1 cellular context compared by ENCODE assay signal in the genomic region with DNA sequence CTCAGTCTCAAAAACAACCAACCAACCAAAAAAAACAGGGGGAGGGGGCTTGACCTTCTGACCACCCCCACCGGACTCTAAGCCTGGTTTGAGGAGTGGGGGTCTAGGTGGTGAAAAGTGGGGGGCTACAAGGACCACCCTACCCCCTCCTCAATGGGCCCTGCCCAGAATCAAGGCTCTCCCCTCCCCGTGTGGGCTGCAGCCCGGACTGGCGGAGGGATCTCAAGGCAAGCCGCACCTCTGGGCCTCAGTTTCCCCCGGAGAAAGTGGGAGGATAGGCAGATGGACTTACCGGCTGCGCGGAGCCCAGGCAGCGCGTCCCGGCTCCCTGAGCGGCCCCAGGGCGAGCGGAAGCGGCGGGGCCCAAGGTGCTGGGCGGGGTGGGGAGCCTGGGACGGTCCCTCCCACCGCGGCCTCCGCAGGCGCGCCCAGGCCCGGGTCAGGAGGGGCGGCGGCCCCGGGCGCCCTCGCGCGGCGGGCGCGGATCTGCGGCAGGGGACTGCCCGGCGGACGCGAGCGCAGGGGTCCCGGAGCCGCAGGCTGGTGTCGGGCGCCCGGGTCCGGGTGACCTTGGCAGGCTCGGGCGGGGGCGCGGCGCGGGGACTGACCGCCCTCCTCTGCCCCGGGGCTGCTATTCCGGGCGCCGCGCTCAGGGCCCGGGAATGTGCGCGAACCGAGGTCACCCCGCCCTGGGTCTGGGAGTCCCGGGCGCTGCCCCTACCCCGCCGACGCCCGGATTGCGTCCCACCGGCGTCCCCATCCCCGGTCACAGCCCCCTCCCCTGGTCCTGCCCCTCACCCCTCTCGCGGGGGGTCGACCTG.
TF ChIP-seq lines count a peak whose summit lies in the region.

A gene with protein sequence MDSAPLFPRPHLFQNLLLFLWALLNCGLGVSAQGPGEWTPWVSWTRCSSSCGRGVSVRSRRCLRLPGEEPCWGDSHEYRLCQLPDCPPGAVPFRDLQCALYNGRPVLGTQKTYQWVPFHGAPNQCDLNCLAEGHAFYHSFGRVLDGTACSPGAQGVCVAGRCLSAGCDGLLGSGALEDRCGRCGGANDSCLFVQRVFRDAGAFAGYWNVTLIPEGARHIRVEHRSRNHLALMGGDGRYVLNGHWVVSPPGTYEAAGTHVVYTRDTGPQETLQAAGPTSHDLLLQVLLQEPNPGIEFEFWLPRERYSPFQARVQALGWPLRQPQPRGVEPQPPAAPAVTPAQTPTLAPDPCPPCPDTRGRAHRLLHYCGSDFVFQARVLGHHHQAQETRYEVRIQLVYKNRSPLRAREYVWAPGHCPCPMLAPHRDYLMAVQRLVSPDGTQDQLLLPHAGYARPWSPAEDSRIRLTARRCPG (minus strand): TSS at position 349 of the 821 bp plus-strand sequence. CDS start 2,076 bp downstream, outside the sequence.

TF ChIP-seq in K562, 482 proteins besides CTCF, POLR2A, EP300 and RAD21 (continued from another document and continues in another):
- TF ChIP-seq, protein P1, sequence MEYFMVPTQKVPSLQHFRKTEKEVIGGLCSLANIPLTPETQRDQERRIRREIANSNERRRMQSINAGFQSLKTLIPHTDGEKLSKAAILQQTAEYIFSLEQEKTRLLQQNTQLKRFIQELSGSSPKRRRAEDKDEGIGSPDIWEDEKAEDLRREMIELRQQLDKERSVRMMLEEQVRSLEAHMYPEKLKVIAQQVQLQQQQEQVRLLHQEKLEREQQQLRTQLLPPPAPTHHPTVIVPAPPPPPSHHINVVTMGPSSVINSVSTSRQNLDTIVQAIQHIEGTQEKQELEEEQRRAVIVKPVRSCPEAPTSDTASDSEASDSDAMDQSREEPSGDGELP (CRISPR knock-in tag; IDR thresholded peaks at IDR 0.05; ENCODE audit: borderline replicate concordance), result peak; percentile 60
- TF ChIP-seq RBBP5 (IDR thresholded peaks at IDR 0.05; ENCODE audit: borderline replicate concordance, insufficient read depth, low read length, poor library complexity, severe bottlenecking), result peak; percentile 45
- TF ChIP-seq RB1 (IDR thresholded peaks at IDR 0.05; ENCODE audit: low read depth), result peak; percentile 92; the same call in 1 of the 2 replicates
- TF ChIP-seq PML (IDR thresholded peaks at IDR 0.05; ENCODE audit: low read length), result peak; percentile 36; the same call in 1 of the 2 replicates
- peak; percentile 53; the same call in 1 of the 2 replicates for TF ChIP-seq KLF1 (tag; IDR thresholded peaks at IDR 0.05)
- TF ChIP-seq, protein P2, sequence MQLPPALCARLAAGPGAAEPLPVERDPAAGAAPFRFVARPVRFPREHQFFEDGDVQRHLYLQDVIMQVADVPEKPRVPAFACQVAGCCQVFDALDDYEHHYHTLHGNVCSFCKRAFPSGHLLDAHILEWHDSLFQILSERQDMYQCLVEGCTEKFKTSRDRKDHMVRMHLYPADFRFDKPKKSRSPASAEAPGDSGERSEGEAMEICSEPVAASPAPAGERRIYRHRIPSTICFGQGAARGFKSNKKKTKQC (CRISPR knock-in tag; IDR thresholded peaks at IDR 0.05), result no peak
- TF ChIP-seq, protein P3, sequence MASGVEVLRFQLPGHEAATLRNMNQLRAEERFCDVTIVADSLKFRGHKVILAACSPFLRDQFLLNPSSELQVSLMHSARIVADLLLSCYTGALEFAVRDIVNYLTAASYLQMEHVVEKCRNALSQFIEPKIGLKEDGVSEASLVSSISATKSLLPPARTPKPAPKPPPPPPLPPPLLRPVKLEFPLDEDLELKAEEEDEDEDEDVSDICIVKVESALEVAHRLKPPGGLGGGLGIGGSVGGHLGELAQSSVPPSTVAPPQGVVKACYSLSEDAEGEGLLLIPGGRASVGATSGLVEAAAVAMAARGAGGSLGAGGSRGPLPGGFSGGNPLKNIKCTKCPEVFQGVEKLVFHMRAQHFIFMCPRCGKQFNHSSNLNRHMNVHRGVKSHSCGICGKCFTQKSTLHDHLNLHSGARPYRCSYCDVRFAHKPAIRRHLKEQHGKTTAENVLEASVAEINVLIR (CRISPR knock-in tag; IDR thresholded peaks at IDR 0.05), result no peak
- TF ChIP-seq PTBP1 (IDR thresholded peaks at IDR 0.05; ENCODE audit: low read depth, low read length), result 0 out of 2 replicates have a peak, but pooled peaks have one; percentile 80
- TF ChIP-seq HNRNPL (IDR thresholded peaks at IDR 0.05; ENCODE audit: low read depth, low read length), result peak; percentile 81; the same call in 1 of the 2 replicates
- 0 out of 2 replicates have a peak, but pooled peaks have one; percentile 30 for TF ChIP-seq SOX6 (IDR thresholded peaks at IDR 0.05)
- TF ChIP-seq CBX3 (IDR thresholded peaks at IDR 0.05; ENCODE audit: borderline replicate concordance in 1 of 2, low read length in 2 of 2), result 0 out of 3 replicates have a peak, but pooled peaks of 1 of the 2 experiments have one; percentile 59
- TF ChIP-seq, protein P4, sequence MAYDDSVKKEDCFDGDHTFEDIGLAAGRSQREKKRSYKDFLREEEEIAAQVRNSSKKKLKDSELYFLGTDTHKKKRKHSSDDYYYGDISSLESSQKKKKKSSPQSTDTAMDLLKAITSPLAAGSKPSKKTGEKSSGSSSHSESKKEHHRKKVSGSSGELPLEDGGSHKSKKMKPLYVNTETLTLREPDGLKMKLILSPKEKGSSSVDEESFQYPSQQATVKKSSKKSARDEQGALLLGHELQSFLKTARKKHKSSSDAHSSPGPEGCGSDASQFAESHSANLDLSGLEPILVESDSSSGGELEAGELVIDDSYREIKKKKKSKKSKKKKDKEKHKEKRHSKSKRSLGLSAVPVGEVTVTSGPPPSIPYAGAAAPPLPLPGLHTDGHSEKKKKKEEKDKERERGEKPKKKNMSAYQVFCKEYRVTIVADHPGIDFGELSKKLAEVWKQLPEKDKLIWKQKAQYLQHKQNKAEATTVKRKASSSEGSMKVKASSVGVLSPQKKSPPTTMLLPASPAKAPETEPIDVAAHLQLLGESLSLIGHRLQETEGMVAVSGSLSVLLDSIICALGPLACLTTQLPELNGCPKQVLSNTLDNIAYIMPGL (CRISPR knock-in tag; IDR thresholded peaks at IDR 0.05), result peak; percentile 51; the same call in 1 of the 2 replicates
- 0 out of 2 replicates have a peak, but pooled peaks have one; percentile 16 for TF ChIP-seq ZSCAN32 (CRISPR knock-in tag; IDR thresholded peaks at IDR 0.05)
- 0 out of 2 replicates have a peak, but pooled peaks have one; percentile 12 for TF ChIP-seq PHF21A (IDR thresholded peaks at IDR 0.05; ENCODE audit: borderline replicate concordance, low read depth)
- TF ChIP-seq NBN (IDR thresholded peaks at IDR 0.05; ENCODE audit: low read depth), result peak; percentile 63; the same call in 1 of the 2 replicates
- TF ChIP-seq POLR3G (IDR thresholded peaks at IDR 0.05; ENCODE audit: extremely low read depth, insufficient read length, insufficient replicate concordance), result no peak
- peak; percentile 41; the same call in 1 of the 2 replicates for TF ChIP-seq ZNF24 (IDR thresholded peaks at IDR 0.05)
- TF ChIP-seq DMBX1 (CRISPR knock-in tag; IDR thresholded peaks at IDR 0.05; ENCODE audit: borderline replicate concordance), result peak; percentile 10; the same call in 1 of the 2 replicates
- peak; percentile 57 for TF ChIP-seq CHD1 (IDR thresholded peaks at IDR 0.05; ENCODE audit: low read length)
- TF ChIP-seq, protein P5, sequence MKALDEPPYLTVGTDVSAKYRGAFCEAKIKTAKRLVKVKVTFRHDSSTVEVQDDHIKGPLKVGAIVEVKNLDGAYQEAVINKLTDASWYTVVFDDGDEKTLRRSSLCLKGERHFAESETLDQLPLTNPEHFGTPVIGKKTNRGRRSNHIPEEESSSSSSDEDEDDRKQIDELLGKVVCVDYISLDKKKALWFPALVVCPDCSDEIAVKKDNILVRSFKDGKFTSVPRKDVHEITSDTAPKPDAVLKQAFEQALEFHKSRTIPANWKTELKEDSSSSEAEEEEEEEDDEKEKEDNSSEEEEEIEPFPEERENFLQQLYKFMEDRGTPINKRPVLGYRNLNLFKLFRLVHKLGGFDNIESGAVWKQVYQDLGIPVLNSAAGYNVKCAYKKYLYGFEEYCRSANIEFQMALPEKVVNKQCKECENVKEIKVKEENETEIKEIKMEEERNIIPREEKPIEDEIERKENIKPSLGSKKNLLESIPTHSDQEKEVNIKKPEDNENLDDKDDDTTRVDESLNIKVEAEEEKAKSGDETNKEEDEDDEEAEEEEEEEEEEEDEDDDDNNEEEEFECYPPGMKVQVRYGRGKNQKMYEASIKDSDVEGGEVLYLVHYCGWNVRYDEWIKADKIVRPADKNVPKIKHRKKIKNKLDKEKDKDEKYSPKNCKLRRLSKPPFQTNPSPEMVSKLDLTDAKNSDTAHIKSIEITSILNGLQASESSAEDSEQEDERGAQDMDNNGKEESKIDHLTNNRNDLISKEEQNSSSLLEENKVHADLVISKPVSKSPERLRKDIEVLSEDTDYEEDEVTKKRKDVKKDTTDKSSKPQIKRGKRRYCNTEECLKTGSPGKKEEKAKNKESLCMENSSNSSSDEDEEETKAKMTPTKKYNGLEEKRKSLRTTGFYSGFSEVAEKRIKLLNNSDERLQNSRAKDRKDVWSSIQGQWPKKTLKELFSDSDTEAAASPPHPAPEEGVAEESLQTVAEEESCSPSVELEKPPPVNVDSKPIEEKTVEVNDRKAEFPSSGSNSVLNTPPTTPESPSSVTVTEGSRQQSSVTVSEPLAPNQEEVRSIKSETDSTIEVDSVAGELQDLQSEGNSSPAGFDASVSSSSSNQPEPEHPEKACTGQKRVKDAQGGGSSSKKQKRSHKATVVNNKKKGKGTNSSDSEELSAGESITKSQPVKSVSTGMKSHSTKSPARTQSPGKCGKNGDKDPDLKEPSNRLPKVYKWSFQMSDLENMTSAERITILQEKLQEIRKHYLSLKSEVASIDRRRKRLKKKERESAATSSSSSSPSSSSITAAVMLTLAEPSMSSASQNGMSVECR (CRISPR knock-in tag; IDR thresholded peaks at IDR 0.05), result peak; percentile 70; the same call in 1 of the 2 replicates
- peak; percentile 95 for TF ChIP-seq HDAC2 (IDR thresholded peaks at IDR 0.05)
- TF ChIP-seq CHD4 (IDR thresholded peaks at IDR 0.05; ENCODE audit: insufficient read depth, insufficient replicate concordance, low read depth, low read length, poor library complexity, severe bottlenecking), result peak; percentile 94
- TF ChIP-seq, protein P6, sequence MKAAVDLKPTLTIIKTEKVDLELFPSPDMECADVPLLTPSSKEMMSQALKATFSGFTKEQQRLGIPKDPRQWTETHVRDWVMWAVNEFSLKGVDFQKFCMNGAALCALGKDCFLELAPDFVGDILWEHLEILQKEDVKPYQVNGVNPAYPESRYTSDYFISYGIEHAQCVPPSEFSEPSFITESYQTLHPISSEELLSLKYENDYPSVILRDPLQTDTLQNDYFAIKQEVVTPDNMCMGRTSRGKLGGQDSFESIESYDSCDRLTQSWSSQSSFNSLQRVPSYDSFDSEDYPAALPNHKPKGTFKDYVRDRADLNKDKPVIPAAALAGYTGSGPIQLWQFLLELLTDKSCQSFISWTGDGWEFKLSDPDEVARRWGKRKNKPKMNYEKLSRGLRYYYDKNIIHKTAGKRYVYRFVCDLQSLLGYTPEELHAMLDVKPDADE (conservative IDR thresholded peaks at IDR 0.05; ENCODE audit: control insufficient read depth, low read depth, low read length), result peak; percentile 58; the same call in 1 of the 2 replicates
- TF ChIP-seq SMAD4 (CRISPR knock-in tag; conservative IDR thresholded peaks at IDR 0.05), result peak; percentile 85
- no peak for TF ChIP-seq ZNF324 (CRISPR knock-in tag; IDR thresholded peaks at IDR 0.05)
- peak in 1 of 2 experiments; percentile 95; a peak in 2 of 4 replicates for TF ChIP-seq NONO (IDR thresholded peaks at IDR 0.05; ENCODE audit: low read depth in 2 of 2, low read length in 1 of 2)
- TF ChIP-seq, protein P7, sequence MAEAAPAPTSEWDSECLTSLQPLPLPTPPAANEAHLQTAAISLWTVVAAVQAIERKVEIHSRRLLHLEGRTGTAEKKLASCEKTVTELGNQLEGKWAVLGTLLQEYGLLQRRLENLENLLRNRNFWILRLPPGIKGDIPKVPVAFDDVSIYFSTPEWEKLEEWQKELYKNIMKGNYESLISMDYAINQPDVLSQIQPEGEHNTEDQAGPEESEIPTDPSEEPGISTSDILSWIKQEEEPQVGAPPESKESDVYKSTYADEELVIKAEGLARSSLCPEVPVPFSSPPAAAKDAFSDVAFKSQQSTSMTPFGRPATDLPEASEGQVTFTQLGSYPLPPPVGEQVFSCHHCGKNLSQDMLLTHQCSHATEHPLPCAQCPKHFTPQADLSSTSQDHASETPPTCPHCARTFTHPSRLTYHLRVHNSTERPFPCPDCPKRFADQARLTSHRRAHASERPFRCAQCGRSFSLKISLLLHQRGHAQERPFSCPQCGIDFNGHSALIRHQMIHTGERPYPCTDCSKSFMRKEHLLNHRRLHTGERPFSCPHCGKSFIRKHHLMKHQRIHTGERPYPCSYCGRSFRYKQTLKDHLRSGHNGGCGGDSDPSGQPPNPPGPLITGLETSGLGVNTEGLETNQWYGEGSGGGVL (CRISPR knock-in tag; IDR thresholded peaks at IDR 0.05), result no peak
- TF ChIP-seq RFX1 (IDR thresholded peaks at IDR 0.05), result no peak
- no peak for TF ChIP-seq IRF2 (CRISPR knock-in tag; IDR thresholded peaks at IDR 0.05)
- TF ChIP-seq SUPT5H (IDR thresholded peaks at IDR 0.05), result peak; percentile 73
- TF ChIP-seq, protein P8, sequence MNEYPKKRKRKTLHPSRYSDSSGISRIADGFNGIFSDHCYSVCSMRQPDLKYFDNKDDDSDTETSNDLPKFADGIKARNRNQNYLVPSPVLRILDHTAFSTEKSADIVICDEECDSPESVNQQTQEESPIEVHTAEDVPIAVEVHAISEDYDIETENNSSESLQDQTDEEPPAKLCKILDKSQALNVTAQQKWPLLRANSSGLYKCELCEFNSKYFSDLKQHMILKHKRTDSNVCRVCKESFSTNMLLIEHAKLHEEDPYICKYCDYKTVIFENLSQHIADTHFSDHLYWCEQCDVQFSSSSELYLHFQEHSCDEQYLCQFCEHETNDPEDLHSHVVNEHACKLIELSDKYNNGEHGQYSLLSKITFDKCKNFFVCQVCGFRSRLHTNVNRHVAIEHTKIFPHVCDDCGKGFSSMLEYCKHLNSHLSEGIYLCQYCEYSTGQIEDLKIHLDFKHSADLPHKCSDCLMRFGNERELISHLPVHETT (CRISPR knock-in tag; conservative IDR thresholded peaks at IDR 0.05 in 1 of 2, IDR thresholded peaks at IDR 0.05 in 1 of 2), result peak in 1 of 2 experiments; percentile 56; a peak in 1 of 4 replicates
